In the genomic region with DNA sequence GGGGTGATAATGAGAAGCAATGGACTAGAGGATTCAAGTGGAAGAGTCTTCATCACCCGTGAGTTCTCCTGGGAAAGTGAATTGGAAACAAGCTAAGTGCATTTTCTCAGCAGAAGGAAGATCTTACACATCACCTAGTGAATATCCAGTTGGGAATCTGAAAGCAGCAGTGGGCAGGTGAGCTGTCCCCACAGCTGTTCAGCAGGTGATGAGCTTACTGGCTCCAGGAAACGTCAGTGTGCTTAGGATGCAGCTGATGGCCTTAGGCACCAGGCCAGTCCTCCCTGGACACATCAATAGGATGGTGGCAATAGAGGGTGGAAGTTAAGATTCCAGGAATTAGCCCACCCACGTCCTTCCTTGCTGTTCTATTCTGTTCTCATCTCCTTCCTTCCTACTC, we compare ENCODE assay signal across 19 cellular contexts.
"Had no signal": no experiment of that assay in that cellular context is flagged by ENCODE, and none has a peak within 500 bp of the region (broad histone marks: within the 10 kb centered on the region; RNA-seq: fewer than 3 reads in every experiment).

No MANE protein-coding gene starts in this region.

- H3K4me1 ChIP-seq: prostate gland had no signal

- H3K4me1 Mint-ChIP-seq: activated CD4-positive, alpha-beta memory T cell treated with anti-CD3 and anti-CD28 coated beads, Interleukin-2, amount 10 ng/mL, durations not matched to agents 7 days and 5 days; T-cell had no signal

- H3K36me3 ChIP-seq: cardiac muscle cell, prostate gland had no signal

- DNase-seq: activated CD4-positive, alpha-beta memory T cell treated with anti-CD3 and anti-CD28 coated beads, Interleukin-2, amount 10 ng/mL, durations not matched to agents 7 days and 5 days; activated CD4-positive, alpha-beta T cell treated with anti-CD3 and anti-CD28 coated beads for 1 hour; activated effector memory CD4-positive, alpha-beta T cell treated with anti-CD3 and anti-CD28 coated beads, Interleukin-2, amount 50 U/mL, for 16 hours; activated T-cell treated with anti-CD3 and anti-CD28 coated beads, Interleukin-2, amount 50 U/mL, for 48 hours; hippocampal formation; mesendoderm; right cardiac atrium; small intestine; stimulated activated CD4-positive, alpha-beta T cell treated with anti-CD3 and anti-CD28 coated beads, Interleukin-4, amount 100 ng/mL, for 24 hours; T-cell; T1000 had no signal

- H3K27me3 Mint-ChIP-seq: activated CD4-positive, alpha-beta memory T cell treated with anti-CD3 and anti-CD28 coated beads, Interleukin-2, amount 10 ng/mL, durations not matched to agents 7 days and 5 days; stimulated activated naive CD8-positive, alpha-beta T cell treated with anti-CD3 and anti-CD28 coated beads, Interleukin-15, Interleukin-2, amounts not matched to agents 100 ng/mL and 50 ng/mL, for 24 hours; T-cell; type B pancreatic cell had no signal

- H3K4me3 ChIP-seq: cardiac muscle cell, prostate gland had no signal

- H3K27ac Mint-ChIP-seq: activated CD4-positive, alpha-beta memory T cell treated with anti-CD3 and anti-CD28 coated beads, Interleukin-2, amount 10 ng/mL, durations not matched to agents 7 days and 5 days; activated naive CD4-positive, alpha-beta T cell treated with anti-CD3 and anti-CD28 coated beads, Interleukin-2, amount 50 U/mL, for 72 hours; stimulated activated naive CD8-positive, alpha-beta T cell treated with anti-CD3 and anti-CD28 coated beads, Interleukin-15, Interleukin-2, amounts not matched to agents 100 ng/mL and 50 ng/mL, for 24 hours; T-cell; type B pancreatic cell had no signal

- H3K9me3 Mint-ChIP-seq: stimulated activated naive CD8-positive, alpha-beta T cell treated with anti-CD3 and anti-CD28 coated beads, Interleukin-15, Interleukin-2, amounts not matched to agents 100 ng/mL and 50 ng/mL, for 24 hours; T-cell; type B pancreatic cell had no signal

- H3K4me3 Mint-ChIP-seq: activated CD4-positive, alpha-beta memory T cell treated with anti-CD3 and anti-CD28 coated beads, Interleukin-2, amount 10 ng/mL, durations not matched to agents 7 days and 5 days; nephron; stimulated activated naive CD8-positive, alpha-beta T cell treated with anti-CD3 and anti-CD28 coated beads, Interleukin-15, Interleukin-2, amounts not matched to agents 100 ng/mL and 50 ng/mL, for 24 hours; T-cell; type B pancreatic cell had no signal

- H3K9me3 ChIP-seq: prostate gland had no signal

- ATAC-seq: activated naive CD4-positive, alpha-beta T cell treated with anti-CD3 and anti-CD28 coated beads, Interleukin-2, amount 50 U/mL, for 72 hours; esophagus mucosa; left lobe of liver; right cardiac atrium; T-cell had no signal

- H3K27ac ChIP-seq: cardiac muscle cell, prostate gland had no signal

- H3K27me3 ChIP-seq: cardiac muscle cell had no signal
